In genomic region chr2:85427300-85427699, GRCh38 we compare ENCODE assay signal across 22 cellular contexts. TPM values are rescaled to one million over a fixed set of nuclear protein-coding genes. Genes with fewer than 3 reads are reported as not detected.
DNase-seq lines count a peak whose midpoint lies in the region; ATAC-seq, FAIRE-seq and TF ChIP-seq lines count a peak whose summit lies in the region.
"Had no signal": no experiment of that assay in that cellular context is flagged by ENCODE, and none has a peak within 500 bp of the region (broad histone marks: within the 10 kb centered on the region; RNA-seq: fewer than 3 reads in every experiment).

No MANE protein-coding gene starts in this region.

- no peak overlapping the region for H3K4me3 Mint-ChIP-seq in activated naive CD4-positive, alpha-beta T cell treated with anti-CD3 and anti-CD28 coated beads, Interleukin-2, amount 10 ng/mL, durations not matched to agents 7 days and 5 days
- H3K4me3 Mint-ChIP-seq: CD4-positive, CD25-positive, alpha-beta regulatory T cell; GM23338 had no signal

- in situ Hi-C loops in K562 (cut with MboI), result no loop called here

- no peaks in the 10 kb centered on the region for H3K79me2 ChIP-seq in K562 (ENCODE audit: control insufficient read depth, insufficient read depth, low read length)

- H3K4me2 ChIP-seq in K562 (ENCODE audit: insufficient read depth, low read length), result no peak overlapping the region
- H3K4me2 ChIP-seq: GM23338, KMS-11 had no signal

- H3K27me3 ChIP-seq in K562 (ENCODE audit: control insufficient read depth in 2 of 2, insufficient read depth in 2 of 2, low read length in 2 of 2) (no peaks in the 10 kb centered on the region), liver (ENCODE audit: control insufficient read depth in 4 of 4, insufficient read depth in 4 of 4, low read length in 3 of 4) (no peaks in the 10 kb centered on the region), upper lobe of right lung (no peaks in the 10 kb centered on the region)
- H3K27me3 ChIP-seq: SJSA1 had no signal

- H3K36me3 Mint-ChIP-seq in activated naive CD4-positive, alpha-beta T cell treated with anti-CD3 and anti-CD28 coated beads, Interleukin-2, amount 10 ng/mL, durations not matched to agents 7 days and 5 days, result no peaks in the 10 kb centered on the region
- H3K36me3 Mint-ChIP-seq: CD4-positive, CD25-positive, alpha-beta regulatory T cell had no signal

- TF ChIP-seq POLR2A in K562 (conservative IDR thresholded peaks at IDR 0.05), result no peak

- ATAC-seq in K562, result no peak
- ATAC-seq in upper lobe of right lung, result peak; percentile 9
- ATAC-seq: GM23338, PC-3 had no signal

- WGBS in K562 (ENCODE audit: insufficient coverage, low coverage, missing lambda C conversion rate), result 49% methylated on average over 3 of the region's 3 CpGs
- 42% methylated on average over 3 of the region's 3 CpGs for WGBS in liver

- H4K20me1 ChIP-seq in K562 (replicated peaks; ENCODE audit: control insufficient read depth, insufficient read depth, low read length), result no peaks in the 10 kb centered on the region

- no peak for DNase-seq in activated naive CD4-positive, alpha-beta T cell treated with anti-CD3 and anti-CD28 coated beads, Interleukin-2, amount 10 ng/mL, durations not matched to agents 7 days and 5 days
- DNase-seq in activated naive CD4-positive, alpha-beta T cell (lab: John Stamatoyannopoulos, UW), result no peak
- DNase-seq in K562 (ENCODE audit: extremely low read depth in 1 of 4, low spot score in 3 of 4) (no peak), upper lobe of right lung (no peak), retina (no peak)
- no peak for DNase-seq in effector CD4-positive, alpha-beta T cell
- no peak for DNase-seq in stimulated activated CD4-positive, alpha-beta T cell treated with anti-CD3 and anti-CD28 coated beads, Interleukin-2, amount 100 ng/mL, for 24 hours
- DNase-seq: CD4-positive, CD25-positive, alpha-beta regulatory T cell; COR-L47; DMS 273 treated with DMSO at 0.1 percent for 48 hours; DND-41; NCI-H1417 treated with DMSO at 0.1 percent for 48 hours; NCI-H187 treated with DMSO at 0.1 percent for 48 hours; NCI-H2227 treated with DMSO at 0.1 percent for 48 hours; NCI-H524; PC-3 had no signal

- H3K9me3 ChIP-seq in K562 (replicated peaks; ENCODE audit: control insufficient read depth, insufficient read depth, low read depth, low read length) (no peaks in the 10 kb centered on the region), liver (ENCODE audit: control insufficient read depth in 4 of 4, low read length in 3 of 4) (no peaks in the 10 kb centered on the region), upper lobe of right lung (no peaks in the 10 kb centered on the region)
- H3K9me3 ChIP-seq: SJSA1 had no signal

- H3K9ac ChIP-seq in K562 (ENCODE audit: insufficient read depth in 1 of 2, low read depth in 2 of 2, low read length in 2 of 2), result peak overlapping the region in 1 of 2 experiments; percentile 83; a peak in 2 of 4 replicates
- no peak overlapping the region for H3K9ac ChIP-seq in liver (ENCODE audit: low read depth in 1 of 2, low read length in 2 of 2)
- H3K9ac ChIP-seq: KMS-11 had no signal

- POLR2A ChIA-PET in K562 (lab: Yijun Ruan, JAX), result interaction anchor here (0.6 to 63.9 kb wide), 5 partner anchors 10 to 118 kb away, joined by 3 to 1576 read pairs (median 5); partner anchors contain the start of gene MAT2A

- TF ChIP-seq RAD21 in K562 (CRISPR knock-in tag; conservative IDR thresholded peaks at IDR 0.05 in 1 of 2, IDR thresholded peaks at IDR 0.05 in 1 of 2), result no peak
- TF ChIP-seq RAD21 in liver (IDR thresholded peaks at IDR 0.05), result peak; percentile 17 to 34

- H3K27ac ChIP-seq in K562 (ENCODE audit: extremely low read depth, low read depth, low read length) (no peak overlapping the region), liver (ENCODE audit: low read depth in 1 of 2, low read length in 2 of 2) (peak overlapping the region in 1 of 2 donors; percentile 18), upper lobe of right lung (no peak overlapping the region)
- H3K27ac ChIP-seq: 22Rv1, KMS-11, SJSA1 had no signal

- peak overlapping the region; percentile 3 for H3K27ac Mint-ChIP-seq in activated naive CD4-positive, alpha-beta T cell treated with anti-CD3 and anti-CD28 coated beads, Interleukin-2, amount 10 ng/mL, durations not matched to agents 7 days and 5 days
- H3K27ac Mint-ChIP-seq: GM23338 had no signal

- no peaks in the 10 kb centered on the region for H3K9me3 Mint-ChIP-seq in activated naive CD4-positive, alpha-beta T cell treated with anti-CD3 and anti-CD28 coated beads, Interleukin-2, amount 10 ng/mL, durations not matched to agents 7 days and 5 days
- H3K9me3 Mint-ChIP-seq: CD4-positive, CD25-positive, alpha-beta regulatory T cell; GM23338 had no signal

- CTCF ChIA-PET in activated naive CD4-positive, alpha-beta T cell treated with anti-CD3 and anti-CD28 coated beads, Interleukin-2, amount 10 ng/mL, durations not matched to agents 7 days and 5 days (lab: Charles Lee), result interaction anchor here (1.1 to 2.7 kb wide), 2 partner anchors 120 to 124 kb away, joined by 3 to 15 read pairs; no protein-coding TSS in a partner anchor
- CTCF ChIA-PET in K562 (lab: Yijun Ruan, JAX; ENCODE audit: low intra/inter-chr PET ratio), result no interaction called here

- no peaks in the 10 kb centered on the region for H3K4me1 Mint-ChIP-seq in activated naive CD4-positive, alpha-beta T cell treated with anti-CD3 and anti-CD28 coated beads, Interleukin-2, amount 10 ng/mL, durations not matched to agents 7 days and 5 days
- H3K4me1 Mint-ChIP-seq: CD4-positive, CD25-positive, alpha-beta regulatory T cell had no signal

- intact Hi-C loops in K562 (cut with micrococcal nuclease) (no loop called here), upper lobe of right lung (cut with DNase I) (no loop called here)

- H3K27me3 Mint-ChIP-seq in activated naive CD4-positive, alpha-beta T cell treated with anti-CD3 and anti-CD28 coated beads, Interleukin-2, amount 10 ng/mL, durations not matched to agents 7 days and 5 days, result peaks cover 17% of the 10 kb centered on the region
- H3K27me3 Mint-ChIP-seq: CD4-positive, CD25-positive, alpha-beta regulatory T cell had no signal

- BruUV-seq in K562 (replicated peaks; lab: Mats Ljungman, UMichigan), result no TSS peak

- no peak overlapping the region for H3K4me3 ChIP-seq in K562
- no peak overlapping the region for H3K4me3 ChIP-seq in liver (ENCODE audit: low read depth in 1 of 3, low read length in 3 of 3)
- H3K4me3 ChIP-seq in upper lobe of right lung, result no peak overlapping the region
- H3K4me3 ChIP-seq: GM23338, SJSA1 had no signal

- TF ChIP-seq CTCF in K562 (IDR thresholded peaks at IDR 0.05 in 2 of 3, conservative IDR thresholded peaks at IDR 0.05 in 1 of 3; ENCODE audit: insufficient read depth in 2 of 3, low read depth in 1 of 3, low read length in 3 of 3) (no peak), liver (IDR thresholded peaks at IDR 0.05; ENCODE audit: low read depth, low read length, missing input control) (no peak), upper lobe of right lung (IDR thresholded peaks at IDR 0.05) (no peak)

- H3K4me1 ChIP-seq in K562 (replicated peaks in 1 of 2; ENCODE audit: control insufficient read depth in 2 of 2, insufficient read depth in 2 of 2, low read length in 2 of 2) (peaks cover 41 to 42% of the 10 kb centered on the region in 2 experiments), liver (ENCODE audit: control insufficient read depth in 4 of 4, insufficient read depth in 4 of 4, low read length in 3 of 4) (peaks cover 19 to 32% (median 30%) of the 10 kb centered on the region in 4 donors), upper lobe of right lung (no peaks in the 10 kb centered on the region)
- H3K4me1 ChIP-seq: SJSA1 had no signal

- H3K36me3 ChIP-seq in K562 (ENCODE audit: control insufficient read depth, insufficient read depth, low read length) (no peaks in the 10 kb centered on the region), liver (ENCODE audit: control insufficient read depth in 4 of 4, insufficient read depth in 3 of 4, low read depth in 1 of 4, low read length in 3 of 4) (no peaks in the 10 kb centered on the region), upper lobe of right lung (no peaks in the 10 kb centered on the region)
- H3K36me3 ChIP-seq: SJSA1 had no signal

- H3K9me1 ChIP-seq in K562 (ENCODE audit: control insufficient read depth, insufficient read depth, low read length), result no peaks in the 10 kb centered on the region

- no peak for TF ChIP-seq EP300 in K562 (IDR thresholded peaks at IDR 0.05; ENCODE audit: low read length)

- FAIRE-seq in K562 (lab: Jason Lieb, UNC), result no peak
- FAIRE-seq: G401.6 had no signal

- H2AFZ ChIP-seq in K562 (ENCODE audit: low read depth, low read length), result no peak overlapping the region
- H2AFZ ChIP-seq: GM23338 had no signal

RNA-seq across cellular contexts. Expression of gene SH2D6, which starts 8.8 kb away (rescaled TPM):
- 0.32 and 1.1 TPM in 2 replicates for total RNA-seq in K562 (2011; cell fraction: chromatin; rRNA removed; ENCODE audit: low replicate concordance)
- total RNA-seq in K562 (2011; cell fraction: nucleolus; rRNA removed), result 1.7 and 1.8 TPM in 2 replicates
- total RNA-seq in K562 (2011; cell fraction: nucleoplasm; rRNA removed), result 0.73 TPM in 1 of 2 replicates, not detected in the other
- total RNA-seq in K562 (2014; rRNA removed) (0.20 TPM in 1 of 2 replicates, not detected in the other), K562 (2014; rRNA removed; fragmentation: Illumina TruSeq; extraction: Trizol) (0.76 TPM in 1 of 2 replicates, not detected in the other), K562 (2015; rRNA removed; fragmentation: Illumina TruSeq; extraction: Trizol) (0.14 TPM in 1 of 2 replicates, not detected in the other), K562 (2021) (0.33 and 0.36 TPM in 2 replicates), liver (under 1 TPM in 1 of 2 donors, not detected in 1; 0.92 TPM), upper lobe of right lung (1.0 TPM)
- polyA plus RNA-seq in K562 (2011; rRNA removed) (0.34 and 0.46 TPM in 2 replicates), K562 (2014; fragmentation: Illumina TruSeq; extraction: Trizol) (not detected in 2 replicates), K562 (2014; fragmentation: Nextera tagmentation; extraction: Ambion mirVana) (under 1 TPM; 0.07 to 0.21 TPM), K562 (2014; rRNA removed) (0.41 and 1.2 TPM in 2 replicates), liver (under 1 TPM; 0.28 to 0.39 TPM)
- polyA plus RNA-seq in K562 (2011; cell fraction: cytosol; rRNA removed), result 0.76 TPM in 1 of 2 replicates, not detected in the other
- polyA plus RNA-seq in K562 (2011; cell fraction: nucleus; rRNA removed), result 1.1 TPM in 2 replicates
- polyA plus RNA-seq in K562 (2012), result 0.55 and 1.0 TPM in 2 replicates
- polyA minus RNA-seq in K562 (2011; rRNA and poly(A)+ RNA removed), result 0.53 TPM in 1 of 2 replicates, not detected in the other
- not detected in 2 replicates for polyA minus RNA-seq in K562 (2011; cell fraction: cytosol; rRNA and poly(A)+ RNA removed)
- 0.33 and 1.1 TPM in 2 replicates for polyA minus RNA-seq in K562 (2011; cell fraction: nucleus; rRNA and poly(A)+ RNA removed)
- total RNA-seq: GM23338, PC-3, SJSA1 had no signal
- polyA plus RNA-seq: CD4-positive, CD25-positive, alpha-beta regulatory T cell had no signal

RNA-seq across cellular contexts. Expression of gene CAPG, which starts 17.1 kb away (rescaled TPM):
- total RNA-seq in K562 (2011; cell fraction: chromatin; rRNA removed; ENCODE audit: low replicate concordance), result 12.5 and 27.5 TPM in 2 replicates
- total RNA-seq in K562 (2011; cell fraction: nucleolus; rRNA removed), result 22.3 and 22.9 TPM in 2 replicates
- 12.0 and 16.9 TPM in 2 replicates for total RNA-seq in K562 (2011; cell fraction: nucleoplasm; rRNA removed)
- total RNA-seq in K562 (2014; rRNA removed), result 59.5 and 80.5 TPM in 2 replicates
- total RNA-seq in K562 (2014; rRNA removed; fragmentation: Illumina TruSeq; extraction: Trizol), result 18.9 and 25.3 TPM in 2 replicates
- 82.9 and 85.5 TPM in 2 replicates for total RNA-seq in K562 (2015; rRNA removed; fragmentation: Illumina TruSeq; extraction: Trizol)
- 56.0 and 59.5 TPM in 2 replicates for total RNA-seq in K562 (2021)
- 64.7 and 70.7 TPM in 2 replicates for polyA plus RNA-seq in K562 (2011; rRNA removed)
- polyA plus RNA-seq in K562 (2011; cell fraction: cytosol; rRNA removed), result 65.8 and 109 TPM in 2 replicates
- 41.7 and 43.1 TPM in 2 replicates for polyA plus RNA-seq in K562 (2011; cell fraction: nucleus; rRNA removed)
- 96.2 and 154 TPM in 2 replicates for polyA plus RNA-seq in K562 (2012)
- 39.4 and 48.0 TPM in 2 replicates for polyA plus RNA-seq in K562 (2014; fragmentation: Illumina TruSeq; extraction: Trizol)
- 10 to 100 TPM; 10.6 to 21.7 TPM for polyA plus RNA-seq in K562 (2014; fragmentation: Nextera tagmentation; extraction: Ambion mirVana)
- polyA plus RNA-seq in K562 (2014; rRNA removed), result 83.4 and 90.4 TPM in 2 replicates
- polyA minus RNA-seq in K562 (2011; rRNA and poly(A)+ RNA removed), result 14.5 and 26.8 TPM in 2 replicates
- 16.9 and 25.1 TPM in 2 replicates for polyA minus RNA-seq in K562 (2011; cell fraction: cytosol; rRNA and poly(A)+ RNA removed)
- polyA minus RNA-seq in K562 (2011; cell fraction: nucleus; rRNA and poly(A)+ RNA removed), result 11.3 and 15.8 TPM in 2 replicates
- 10 to 100 TPM in 1 of 2 donors, 1 to 10 TPM in 1; 4.1 to 19.3 TPM for total RNA-seq in liver
- polyA plus RNA-seq in liver, result 1 to 10 TPM; 2.7 to 6.3 TPM
- total RNA-seq in upper lobe of right lung, result 419 TPM
